In the genomic region with DNA sequence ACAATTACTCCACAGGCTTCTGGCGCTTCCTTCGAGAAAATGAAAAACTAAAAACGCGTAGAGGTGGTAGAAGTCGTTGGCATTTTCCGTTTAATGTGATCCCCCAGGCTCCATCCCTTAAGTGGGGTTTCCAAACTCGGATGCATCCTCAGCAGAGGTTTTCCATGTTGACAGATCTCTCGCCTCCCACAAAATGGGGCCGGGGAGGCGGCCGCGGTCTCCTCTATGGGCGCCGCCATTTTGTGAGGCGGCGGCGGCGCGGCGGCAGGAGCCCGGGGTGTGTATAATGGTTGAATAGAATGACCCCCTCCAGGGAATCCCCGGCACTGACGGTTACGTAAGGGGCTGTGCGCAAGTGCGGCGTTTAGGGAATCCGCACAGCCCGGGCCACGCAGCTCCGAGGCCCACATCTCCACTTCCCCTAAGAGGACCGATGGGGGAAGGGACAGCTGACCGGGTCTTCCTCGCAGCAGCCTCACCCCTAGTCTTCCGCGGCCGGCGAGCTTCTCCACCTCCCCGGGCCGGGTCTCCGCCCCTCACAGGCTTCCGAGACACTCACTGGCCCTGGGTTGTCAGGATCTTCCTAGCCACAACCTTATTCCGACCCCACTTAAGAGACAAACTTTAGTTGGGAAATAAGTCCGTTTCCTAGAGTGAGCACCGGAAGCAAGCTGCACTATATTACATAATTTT, we compare ENCODE assay signal across 8 cellular contexts. TPM values are rescaled to one million over a fixed set of nuclear protein-coding genes. Genes with fewer than 3 reads are reported as not detected.
DNase-seq lines count a peak whose midpoint lies in the region; ATAC-seq and TF ChIP-seq lines count a peak whose summit lies in the region.

No MANE protein-coding gene starts in this region.

- H3K36me3 ChIP-seq in WERI-Rb-1 (peaks cover 3% of the 10 kb centered on the region), mammary epithelial cell (ENCODE audit: insufficient read depth, low read length) (no peaks in the 10 kb centered on the region)

- under 1% methylated on average over 25 of the region's 45 CpGs for whole genome bisulfite sequencing in mammary epithelial cell (ENCODE audit: low coverage, missing lambda C conversion rate)

- H3K27ac ChIP-seq in AG04450 (ENCODE audit: low read depth, low read length) (peak overlapping the region; percentile 96), WERI-Rb-1 (peak overlapping the region; percentile 99), mammary epithelial cell (ENCODE audit: insufficient read depth, low read depth, low read length) (peak overlapping the region; percentile 90), skin epidermis (peak overlapping the region; percentile 83 to 100 (median 99))

- H4K20me1 ChIP-seq in mammary epithelial cell (ENCODE audit: insufficient read depth, low read length), result no peaks in the 10 kb centered on the region

- dilution Hi-C loops in mammary epithelial cell (cut with HindIII; ENCODE audit: low sequenced_read_pairs), result no loop called here

- peaks cover 73% of the 10 kb centered on the region for H3K79me2 ChIP-seq in mammary epithelial cell (ENCODE audit: insufficient read depth, low read length)

- H3K4me2 ChIP-seq in mammary epithelial cell (ENCODE audit: insufficient read depth, low read depth, low read length), result peak overlapping the region; percentile 97

- H3K4me3 ChIP-seq in AG04450 (ENCODE audit: low read depth, low read length), result peak overlapping the region; percentile 88
- H3K4me3 ChIP-seq in WERI-Rb-1 (ENCODE audit: low read depth, low read length), result peak overlapping the region; percentile 78
- peak overlapping the region; percentile 77 to 99 (median 86) for H3K4me3 ChIP-seq in mammary epithelial cell (replicated peaks in 1 of 3; ENCODE audit: insufficient read depth in 1 of 3, low read depth in 2 of 3, low read length in 3 of 3)
- peak overlapping the region; percentile 58 to 99 (median 88) for H3K4me3 ChIP-seq in skin epidermis

- peak overlapping the region; percentile 97 for H2AFZ ChIP-seq in mammary epithelial cell (ENCODE audit: low read depth, low read length)

- peaks cover 9% of the 10 kb centered on the region for H3K4me1 ChIP-seq in mammary epithelial cell (ENCODE audit: insufficient read depth, low read length)

- ATAC-seq in GM18907 (IDR thresholded peaks at IDR 0.05; ENCODE audit: unreplicated experiment) (peak; percentile 64), HG03139 (IDR thresholded peaks at IDR 0.05; ENCODE audit: unreplicated experiment) (peak; percentile 54)

- CTCF ChIA-PET in AG04450 (lab: Charles Lee), result interaction anchor here (1.3 to 7.1 kb wide), 8 partner anchors 11 to 544 kb away, joined by 3 to 133 read pairs (median 6); no protein-coding TSS in a partner anchor
- CTCF ChIA-PET in mammary epithelial cell (lab: Charles Lee; ENCODE audit: low non-redundant PET), result interaction anchor here (1.3 kb wide), 1 partner anchor 184 kb away, joined by 7 read pairs; no protein-coding TSS in a partner anchor

- H3K9ac ChIP-seq in mammary epithelial cell (ENCODE audit: insufficient read depth, low read length), result peak overlapping the region; percentile 96

- in situ Hi-C loops in mammary epithelial cell (cut with MboI; ENCODE audit: low sequenced_read_pairs in 2 of 2), result loop anchor here in 1 of 2 donors (10.0 to 25.0 kb wide), 2 partner anchors 183 to 515 kb away; a partner anchor contains a TSS

- peak; percentile 97 for DNase-seq in AG04450 (ENCODE audit: low read depth, low spot score)
- DNase-seq in NCI-H2196 treated with DMSO at 0.1 percent for 48 hours (lab: John Stamatoyannopoulos, UW; ENCODE audit: unreplicated experiment), result peak; percentile 96
- DNase-seq in WERI-Rb-1, result peak; percentile 97
- DNase-seq in mammary epithelial cell, result peak; percentile 98
- peak; percentile 88 for DNase-seq in iPS-NIHi11 (ENCODE audit: low spot score)

- no peaks in the 10 kb centered on the region for H3K27me3 ChIP-seq in AG04450 (ENCODE audit: control insufficient read depth, insufficient read depth, low read length)
- H3K27me3 ChIP-seq in WERI-Rb-1 (ENCODE audit: insufficient read depth, low read depth, severe bottlenecking), result no peaks in the 10 kb centered on the region
- H3K27me3 ChIP-seq in mammary epithelial cell (ENCODE audit: insufficient read depth, low read length), result no peaks in the 10 kb centered on the region

- POLR2A ChIA-PET in AG04450 (lab: Yijun Ruan, JAX), result interaction anchor here (1.0 to 1.1 kb wide), 2 partner anchors 90 to 184 kb away, joined by 4 to 5 read pairs; no protein-coding TSS in a partner anchor

- intact Hi-C loops in mammary epithelial cell (cut with micrococcal nuclease), result loop anchor here (1.0 to 5.0 kb wide), 6 partner anchors 55 to 597 kb away; a partner anchor contains a TSS

- H3K9me3 ChIP-seq in AG04450 (ENCODE audit: control insufficient read depth, insufficient read depth, low read length) (no peaks in the 10 kb centered on the region), WERI-Rb-1 (ENCODE audit: severe bottlenecking) (no peaks in the 10 kb centered on the region), mammary epithelial cell (replicated peaks; ENCODE audit: insufficient read depth, low read length) (no peaks in the 10 kb centered on the region)

- no TSS peak for BruUV-seq in mammary epithelial cell (replicated peaks; lab: Mats Ljungman, UMichigan)

- no peak for TF ChIP-seq CTCF in AG04450 (IDR thresholded peaks at IDR 0.05; ENCODE audit: low read depth, low read length)
- TF ChIP-seq CTCF in WERI-Rb-1 (IDR thresholded peaks at IDR 0.05; ENCODE audit: low read depth, low read length), result no peak
- TF ChIP-seq CTCF in mammary epithelial cell (conservative IDR thresholded peaks at IDR 0.05 in 1 of 2, IDR thresholded peaks at IDR 0.05 in 1 of 2; ENCODE audit: extremely low read depth in 1 of 2, insufficient read depth in 1 of 2, low read depth in 1 of 2, low read length in 2 of 2), result peak in 1 of 2 donors; percentile 3

RNA-seq across cellular contexts. Expression of a gene that starts 2.1 kb away (rescaled TPM):
- polyA plus RNA-seq in AG04450 (2011; rRNA removed), result 16.0 and 18.5 TPM in 2 replicates
- 44.3 and 62.7 TPM in 2 replicates for polyA minus RNA-seq in AG04450 (2011; rRNA and poly(A)+ RNA removed)
- total RNA-seq in mammary epithelial cell, result 10 to 100 TPM; 22.2 to 24.3 TPM
- 13.8 TPM for polyA plus RNA-seq in mammary epithelial cell
- polyA minus RNA-seq in mammary epithelial cell, result 15.7 TPM

Comparison
In these comparisons a context has a peak if more than half of its experiments do, and no peak if none do; other contexts are left out.
1. Peak in every context shown above with its lines: DNase-seq, ATAC-seq, H3K4me3 ChIP-seq and H3K27ac ChIP-seq.